1 cellular context compared by ENCODE assay signal in the genomic region with DNA sequence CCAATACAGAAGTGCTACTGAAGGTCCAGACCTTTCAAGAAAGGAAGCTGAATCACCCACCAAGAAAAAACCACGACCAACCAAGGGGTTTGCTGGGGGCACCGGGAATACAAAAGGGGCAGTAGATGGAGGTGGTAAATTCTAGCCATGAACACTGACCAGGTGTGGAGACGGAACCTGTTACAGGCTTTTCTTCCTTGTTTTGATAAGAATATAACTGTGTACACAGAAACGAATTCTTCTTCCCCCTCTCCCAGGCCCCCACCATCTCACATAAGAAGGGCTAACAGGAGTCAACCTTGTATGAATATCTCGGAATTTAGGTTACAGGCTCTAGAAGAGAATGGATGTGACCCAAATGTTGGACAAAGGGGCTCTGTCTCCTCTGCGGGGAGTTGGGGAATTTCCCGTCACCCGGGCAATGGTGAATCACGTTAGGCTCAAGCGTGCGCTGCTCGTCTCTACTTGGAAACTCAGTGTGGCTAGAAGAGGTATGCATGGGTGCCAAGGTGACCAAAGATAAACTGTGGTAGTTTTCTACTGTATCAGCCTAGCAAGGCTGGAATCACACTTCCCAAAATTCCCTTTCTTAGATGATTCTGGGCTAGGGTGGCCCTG.
TF ChIP-seq lines count a peak whose summit lies in the region.

No MANE protein-coding gene starts in this region.

TF ChIP-seq in endothelial cell of umbilical vein, 7 proteins besides CTCF, POLR2A, EP300 and RAD21 (continued from another document):
- TF ChIP-seq, protein P1, sequence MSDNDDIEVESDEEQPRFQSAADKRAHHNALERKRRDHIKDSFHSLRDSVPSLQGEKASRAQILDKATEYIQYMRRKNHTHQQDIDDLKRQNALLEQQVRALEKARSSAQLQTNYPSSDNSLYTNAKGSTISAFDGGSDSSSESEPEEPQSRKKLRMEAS (IDR thresholded peaks at IDR 0.05; ENCODE audit: insufficient read depth, insufficient read length) = no peak
